ENCODE assay signal across 21 cellular contexts in the genomic region with DNA sequence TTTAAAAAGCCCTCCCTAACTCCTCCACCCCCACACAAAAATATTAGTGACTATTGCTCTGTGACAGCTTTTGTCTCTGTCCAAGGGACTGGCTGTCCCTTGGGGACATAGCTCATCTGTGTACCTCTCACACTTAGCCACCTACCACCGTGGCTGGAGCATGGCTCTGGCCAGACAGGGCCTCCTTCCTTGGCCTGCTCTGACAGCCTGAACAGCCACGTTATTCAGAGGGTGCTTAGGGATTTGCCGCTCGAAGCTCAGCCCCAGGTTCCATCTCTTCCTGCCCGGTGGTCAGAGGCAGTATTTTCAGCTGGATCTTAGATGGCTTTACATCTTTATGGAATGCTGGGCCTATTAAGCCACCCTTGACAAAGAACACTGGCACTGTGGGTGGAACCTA. TPM values are rescaled to one million over a fixed set of nuclear protein-coding genes. Genes with fewer than 3 reads are reported as not detected.
A peak's percentile ranks its signal among the peaks of the same experiment; 100 is the strongest.
DNase-seq lines count a peak whose midpoint lies in the region; ATAC-seq and TF ChIP-seq lines count a peak whose summit lies in the region.
"Had no signal": no experiment of that assay in that cellular context is flagged by ENCODE, and none has a peak within 500 bp of the region (broad histone marks: within the 10 kb centered on the region; RNA-seq: fewer than 3 reads in every experiment).

No MANE protein-coding gene starts in this region.

- H3K27me3 ChIP-seq in NT2/D1 (ENCODE audit: insufficient read depth, insufficient read length) = peaks cover 13% of the 10 kb centered on the region
- peaks cover 4% of the 10 kb centered on the region for H3K27me3 ChIP-seq in neural progenitor cell
- H3K27me3 ChIP-seq: Peyer's patch had no signal

- TF ChIP-seq CTCF in brain (conservative IDR thresholded peaks at IDR 0.05) (no peak), neural progenitor cell (IDR thresholded peaks at IDR 0.05) (no peak)

- H3K27me3 Mint-ChIP-seq in brain = peaks cover 10% of the 10 kb centered on the region
- peaks cover 15% of the 10 kb centered on the region for H3K27me3 Mint-ChIP-seq in neural progenitor cell (ENCODE audit: insufficient read depth, low read depth)

- peaks cover 20% of the 10 kb centered on the region for H3K36me3 ChIP-seq in NT2/D1 (ENCODE audit: insufficient read depth, insufficient read length, low read length)
- no peaks in the 10 kb centered on the region for H3K36me3 ChIP-seq in neural progenitor cell

- H3K27ac Mint-ChIP-seq in brain (peak overlapping the region; percentile 64 to 93 (median 72)), neural progenitor cell (peak overlapping the region; percentile 93)

- H3K79me2 ChIP-seq in neural progenitor cell (ENCODE audit: low read depth) = no peaks in the 10 kb centered on the region

- H2AFZ ChIP-seq in neural progenitor cell (replicated peaks) = no peak overlapping the region
- H2AFZ ChIP-seq: GM23338 had no signal

- peak; percentile 16 for DNase-seq in EH (ENCODE audit: low read depth)
- no peak for DNase-seq in NT2/D1 (ENCODE audit: low read depth, low spot score)
- no peak for DNase-seq in neural progenitor cell (ENCODE audit: low spot score)
- DNase-seq in putamen (ENCODE audit: low spot score) = no peak
- DNase-seq in iPS-NIHi7 (ENCODE audit: extremely low spot score) = no peak
- DNase-seq: ACHN, AML-193, DMS79 treated with DMSO at 0.1 percent for 48 hours, KG1, NCI-H1105 treated with DMSO at 0.1 percent for 48 hours, NCI-H187, NCI-H2107, NCI-H2227 treated with DMSO at 0.1 percent for 48 hours, NCI-H510A treated with DMSO at 0.1 percent for 48 hours, NCI-H774, Right ventricle myocardium superior had no signal

- H3K9me3 Mint-ChIP-seq in brain (no peaks in the 10 kb centered on the region), neural progenitor cell (no peaks in the 10 kb centered on the region)
- H3K9me3 Mint-ChIP-seq: GM23338 had no signal

- H3F3A ChIP-seq in neural progenitor cell (ENCODE audit: low read depth) = peaks cover 39% of the 10 kb centered on the region

- H3K4me1 Mint-ChIP-seq in brain = peaks cover 67% of the 10 kb centered on the region
- peaks cover 36% of the 10 kb centered on the region for H3K4me1 Mint-ChIP-seq in neural progenitor cell

- H3K4me3 Mint-ChIP-seq in brain = peak overlapping the region in 1 of 5 experiments; percentile 47
- no peak overlapping the region for H3K4me3 Mint-ChIP-seq in neural progenitor cell

- H3K4me3 ChIP-seq in NT2/D1 (ENCODE audit: insufficient read length, low read depth) (no peak overlapping the region), neural progenitor cell (no peak overlapping the region)
- H3K4me3 ChIP-seq: GM23338, Peyer's patch had no signal

- ATAC-seq in HG03039 (IDR thresholded peaks at IDR 0.05; ENCODE audit: unreplicated experiment) = no peak
- ATAC-seq: GM23338 had no signal

- no peak overlapping the region for H3K27ac ChIP-seq in neural progenitor cell
- H3K27ac ChIP-seq: C4-2B, Peyer's patch had no signal

- H3K36me3 Mint-ChIP-seq in brain = no peaks in the 10 kb centered on the region
- peaks cover 6% of the 10 kb centered on the region for H3K36me3 Mint-ChIP-seq in neural progenitor cell

- H3K9me3 ChIP-seq in NT2/D1 (ENCODE audit: insufficient read depth, low read length) = no peaks in the 10 kb centered on the region
- no peaks in the 10 kb centered on the region for H3K9me3 ChIP-seq in neural progenitor cell (ENCODE audit: low read depth)
- H3K9me3 ChIP-seq: Peyer's patch had no signal

- H3K4me2 ChIP-seq in neural progenitor cell = no peak overlapping the region
- H3K4me2 ChIP-seq: GM23338 had no signal

- H4K20me1 ChIP-seq in neural progenitor cell (ENCODE audit: low read depth) = no peaks in the 10 kb centered on the region

- H3K4me1 ChIP-seq in NT2/D1 (ENCODE audit: insufficient read depth, insufficient read length) (peaks cover 24% of the 10 kb centered on the region), neural progenitor cell (peaks cover 38% of the 10 kb centered on the region)

- H3K9ac ChIP-seq in NT2/D1 (ENCODE audit: insufficient read length, low read depth) = peak overlapping the region; percentile 29
- H3K9ac ChIP-seq in neural progenitor cell = no peak overlapping the region

RNA-seq across cellular contexts. Expression of gene CELSR2, which starts 6.1 kb away (rescaled TPM):
- polyA plus RNA-seq in brain (ENCODE audit: insufficient read depth, low read depth, low replicate concordance) = 109 TPM
- total RNA-seq in neural progenitor cell (ENCODE audit: low replicate concordance) = 11.1 and 26.5 TPM in 2 replicates

RNA-seq across cellular contexts. Expression of gene SARS1, which starts 29.5 kb away (rescaled TPM):
- polyA plus RNA-seq in brain (ENCODE audit: insufficient read depth, low read depth, low replicate concordance) = 402 TPM
- total RNA-seq in neural progenitor cell (ENCODE audit: low replicate concordance) = 118 and 128 TPM in 2 replicates

RNA-seq across cellular contexts. Expression of gene PSRC1, which starts 39.7 kb away (rescaled TPM):
- polyA plus RNA-seq in brain (ENCODE audit: insufficient read depth, low read depth, low replicate concordance) = 77.5 TPM
- 78.1 and 134 TPM in 2 replicates for total RNA-seq in neural progenitor cell (ENCODE audit: low replicate concordance)
